13 cellular contexts compared by ENCODE assay signal in the genomic region with DNA sequence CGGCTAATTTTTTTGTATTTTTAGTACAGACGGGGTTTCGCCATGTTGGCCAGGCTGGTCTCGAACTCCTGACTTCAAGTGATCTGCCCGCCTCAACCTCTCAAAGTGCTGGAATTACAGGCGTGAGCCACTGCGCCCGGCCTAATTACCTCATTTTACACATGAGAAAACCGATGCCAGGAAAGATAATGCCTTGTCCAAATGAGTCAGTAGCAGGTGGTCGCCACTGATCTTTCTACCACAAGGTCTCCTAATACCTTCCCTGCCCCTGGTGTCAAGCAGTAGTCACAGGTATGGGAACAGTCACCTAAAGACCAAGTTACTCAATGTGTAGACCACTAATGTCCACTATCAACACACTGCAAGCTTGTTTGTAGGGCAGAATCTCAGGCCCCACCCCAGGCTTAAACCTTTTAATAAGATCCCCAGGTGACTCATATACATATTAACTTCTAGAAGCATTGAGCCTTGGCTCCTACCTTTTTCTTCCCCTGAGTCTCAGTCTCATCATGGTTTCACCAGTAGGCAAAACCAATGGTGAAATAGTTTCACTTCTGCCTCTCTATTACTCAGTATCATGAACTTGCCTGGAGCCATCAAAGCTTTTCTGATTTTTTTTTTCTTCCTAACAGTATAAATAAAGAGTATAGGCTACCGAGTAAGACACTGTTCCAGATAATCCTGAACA. TPM values are rescaled to one million over a fixed set of nuclear protein-coding genes. Genes with fewer than 3 reads are reported as not detected.
A peak's percentile ranks its signal among the peaks of the same experiment; 100 is the strongest.
DNase-seq lines count a peak whose midpoint lies in the region; ATAC-seq and TF ChIP-seq lines count a peak whose summit lies in the region.
"Had no signal": no experiment of that assay in that cellular context is flagged by ENCODE, and none has a peak within 500 bp of the region (broad histone marks: within the 10 kb centered on the region; RNA-seq: fewer than 3 reads in every experiment).

No MANE protein-coding gene starts in this region.

- no peak overlapping the region for H3K14ac ChIP-seq in H9 (ENCODE audit: insufficient read depth, low read length)

- no peak overlapping the region for H3K27ac Mint-ChIP-seq in H9
- H3K27ac Mint-ChIP-seq in activated CD8-positive, alpha-beta T cell treated with anti-CD3 and anti-CD28 coated beads for 36 hours, result no peak overlapping the region
- H3K27ac Mint-ChIP-seq: CD4-positive, CD25-positive, alpha-beta regulatory T cell had no signal

- no peak overlapping the region for H3K4me3 Mint-ChIP-seq in H9
- H3K4me3 Mint-ChIP-seq in activated CD8-positive, alpha-beta T cell treated with anti-CD3 and anti-CD28 coated beads for 36 hours, result no peak overlapping the region
- H3K4me3 Mint-ChIP-seq: CD4-positive, CD25-positive, alpha-beta regulatory T cell had no signal

- no peak overlapping the region for H3K56ac ChIP-seq in H9 (ENCODE audit: insufficient read length, low read depth, low read length)

- H2BK120ac ChIP-seq in H9 (ENCODE audit: low read depth, low read length, poor library complexity, severe bottlenecking), result no peak overlapping the region

- WGBS in H9 (ENCODE audit: extremely low coverage, insufficient read length, low lambda C conversion rate), result no CpG with 5 or more reads among the region's 11 CpGs

- H3K27me3 ChIP-seq in H9 (ENCODE audit: insufficient read depth, low read length), result no peaks in the 10 kb centered on the region
- H3K27me3 ChIP-seq: sigmoid colon had no signal

- no peaks in the 10 kb centered on the region for H3K79me2 ChIP-seq in H9 (ENCODE audit: insufficient read depth, low read length)

- H2BK12ac ChIP-seq in H9 (ENCODE audit: insufficient read length, low read depth, low read length), result no peak overlapping the region

- no peak overlapping the region for H3K18ac ChIP-seq in H9 (ENCODE audit: insufficient read length, low read depth, low read length)

- no peaks in the 10 kb centered on the region for H3K79me1 ChIP-seq in H9 (ENCODE audit: insufficient read depth, low read depth, low read length, poor library complexity, severe bottlenecking)

- DNase-seq in GM13976 (ENCODE audit: low spot score) (peak; percentile 52), NOMO-1 treated with DMSO at 0.1 percent for 48 hours (lab: John Stamatoyannopoulos, UW; ENCODE audit: unreplicated experiment) (peak; percentile 83), H9 (no peak), posterior vena cava (ENCODE audit: low spot score) (no peak), GDM1 (lab: John Stamatoyannopoulos, UW) (no peak)
- no peak for DNase-seq in activated CD8-positive, alpha-beta T cell treated with anti-CD3 and anti-CD28 coated beads for 36 hours
- DNase-seq: CD4-positive, CD25-positive, alpha-beta regulatory T cell; left cardiac atrium; NCI-H345; sigmoid colon had no signal

- no peak overlapping the region for H4K8ac ChIP-seq in H9 (replicated peaks; ENCODE audit: insufficient read length, low read depth, low read length)

- no peaks in the 10 kb centered on the region; the same call in 1 of the 2 replicates for H3K4me1 ChIP-seq in H9 (ENCODE audit: insufficient read depth, low read length)
- H3K4me1 ChIP-seq: sigmoid colon had no signal

- no peak overlapping the region for H3K23ac ChIP-seq in H9 (ENCODE audit: insufficient read length, low read depth, low read length)

- H3K4ac ChIP-seq in H9 (ENCODE audit: low read depth, low read length), result no peak overlapping the region

- no peak overlapping the region for H3K9ac ChIP-seq in H9 (ENCODE audit: extremely low read depth, insufficient read length, low read length)

- POLR2A ChIA-PET in activated CD8-positive, alpha-beta T cell treated with anti-CD3 and anti-CD28 coated beads for 36 hours (lab: Charles Lee), result interaction anchor here (0.6 kb wide), 1 partner anchor 29 kb away, joined by 4 read pairs; no protein-coding TSS in a partner anchor

- H3K4me1 Mint-ChIP-seq in H9, result peaks cover 8 to 13% of the 10 kb centered on the region in 2 experiments; a peak in 3 of 4 replicates
- no peaks in the 10 kb centered on the region for H3K4me1 Mint-ChIP-seq in activated CD8-positive, alpha-beta T cell treated with anti-CD3 and anti-CD28 coated beads for 36 hours (ENCODE audit: low read depth)

- H3K23me2 ChIP-seq in H9 (ENCODE audit: insufficient read length, low read depth, low read length, poor library complexity, severe bottlenecking), result no peaks in the 10 kb centered on the region

- TF ChIP-seq CTCF in GM13976 (IDR thresholded peaks at IDR 0.05; ENCODE audit: borderline replicate concordance, control extremely low read depth, extremely low read depth, insufficient read depth, missing control alignments), result no peak
- TF ChIP-seq CTCF in H9 (conservative IDR thresholded peaks at IDR 0.05), result no peak
- no peak for TF ChIP-seq CTCF in activated CD8-positive, alpha-beta T cell treated with anti-CD3 and anti-CD28 coated beads for 36 hours (IDR thresholded peaks at IDR 0.05)

- H3T11ph ChIP-seq in H9 (ENCODE audit: low read length), result no peak overlapping the region

- no peaks in the 10 kb centered on the region for H3K36me3 Mint-ChIP-seq in H9 (ENCODE audit: insufficient read depth in 1 of 3, low read depth in 3 of 3)
- no peaks in the 10 kb centered on the region for H3K36me3 Mint-ChIP-seq in activated CD8-positive, alpha-beta T cell treated with anti-CD3 and anti-CD28 coated beads for 36 hours (ENCODE audit: low read depth)
- H3K36me3 Mint-ChIP-seq: CD4-positive, CD25-positive, alpha-beta regulatory T cell had no signal

- no peak overlapping the region for H2AK5ac ChIP-seq in H9 (ENCODE audit: insufficient read length, low read length)

- no peak overlapping the region for H3K4me2 ChIP-seq in H9 (ENCODE audit: insufficient read depth, insufficient read length, low read length)

- no peak overlapping the region for H2BK20ac ChIP-seq in H9 (ENCODE audit: low read depth, low read length, poor library complexity, severe bottlenecking)

- no peak overlapping the region for H2BK15ac ChIP-seq in H9 (ENCODE audit: low read depth, low read length)

- H2AFZ ChIP-seq in H9 (ENCODE audit: low read length), result no peak overlapping the region

- H3K9me3 Mint-ChIP-seq in H9, result no peaks in the 10 kb centered on the region
- no peaks in the 10 kb centered on the region for H3K9me3 Mint-ChIP-seq in activated CD8-positive, alpha-beta T cell treated with anti-CD3 and anti-CD28 coated beads for 36 hours
- H3K9me3 Mint-ChIP-seq: CD4-positive, CD25-positive, alpha-beta regulatory T cell had no signal

- no peak overlapping the region for H3K27ac ChIP-seq in H9 (ENCODE audit: insufficient read length, low read depth, low read length)
- H3K27ac ChIP-seq: sigmoid colon had no signal

- H2BK5ac ChIP-seq in H9 (ENCODE audit: insufficient read length, low read length), result no peak overlapping the region

- H4K20me1 ChIP-seq in H9 (ENCODE audit: control insufficient read depth, insufficient read depth, insufficient read length), result no peaks in the 10 kb centered on the region

- CTCF ChIA-PET in activated CD8-positive, alpha-beta T cell treated with anti-CD3 and anti-CD28 coated beads for 36 hours (lab: Charles Lee), result interaction anchor here (1.3 kb wide), 1 partner anchor 169 kb away, joined by 4 read pairs; no protein-coding TSS in a partner anchor

- H3K9me3 ChIP-seq in H9 (ENCODE audit: control insufficient read depth, low read depth, low read length), result no peaks in the 10 kb centered on the region
- H3K9me3 ChIP-seq: sigmoid colon had no signal

- H4K91ac ChIP-seq in H9 (ENCODE audit: insufficient read length, low read depth, low read length), result no peak overlapping the region

- peaks cover 2% of the 10 kb centered on the region for H3K27me3 Mint-ChIP-seq in H9 (ENCODE audit: low read depth)
- H3K27me3 Mint-ChIP-seq in activated CD8-positive, alpha-beta T cell treated with anti-CD3 and anti-CD28 coated beads for 36 hours, result no peaks in the 10 kb centered on the region

- ATAC-seq in GM19463 (IDR thresholded peaks at IDR 0.05; ENCODE audit: unreplicated experiment) (peak; percentile 64), HG03045 (IDR thresholded peaks at IDR 0.05; ENCODE audit: unreplicated experiment) (peak; percentile 74)
- ATAC-seq in activated CD8-positive, alpha-beta T cell treated with anti-CD3 and anti-CD28 coated beads for 36 hours, result no peak
- ATAC-seq: HCT116, left cardiac atrium had no signal

- intact Hi-C loops in posterior vena cava (cut with DNase I), result no loop called here
- intact Hi-C loops in activated CD8-positive, alpha-beta T cell treated with anti-CD3 and anti-CD28 coated beads for 36 hours (cut with micrococcal nuclease), result no loop called here

- H4K5ac ChIP-seq in H9 (ENCODE audit: insufficient read length, low read depth, low read length), result no peak overlapping the region

- in situ Hi-C loops in GM13976 (cut with MboI; ENCODE audit: low sequenced_read_pairs, unreplicated experiment), result no loop called here

RNA-seq across cellular contexts. Expression of a gene that starts 6.9 kb away (rescaled TPM):
- total RNA-seq in H9 (2021), result 40.4 and 44.4 TPM in 2 replicates
- 10 to 100 TPM; 11.5 to 16.1 TPM for total RNA-seq in posterior vena cava
- total RNA-seq in activated CD8-positive, alpha-beta T cell treated with anti-CD3 and anti-CD28 coated beads for 36 hours, result 1 to 10 TPM; 3.9 TPM

Comparison
In these comparisons a context has a peak if more than half of its experiments do, and no peak if none do; other contexts are left out.
1. DNase-seq: peak in GM13976 (single experiment) and NOMO-1 treated with DMSO at 0.1 percent for 48 hours (single experiment); none in H9 (single experiment), posterior vena cava (single experiment), GDM1 (single experiment) and activated CD8-positive, alpha-beta T cell treated with anti-CD3 and anti-CD28 coated beads for 36 hours (single experiment).